Comparison of ENCODE assay signal across 8 cellular contexts in the genomic region with DNA sequence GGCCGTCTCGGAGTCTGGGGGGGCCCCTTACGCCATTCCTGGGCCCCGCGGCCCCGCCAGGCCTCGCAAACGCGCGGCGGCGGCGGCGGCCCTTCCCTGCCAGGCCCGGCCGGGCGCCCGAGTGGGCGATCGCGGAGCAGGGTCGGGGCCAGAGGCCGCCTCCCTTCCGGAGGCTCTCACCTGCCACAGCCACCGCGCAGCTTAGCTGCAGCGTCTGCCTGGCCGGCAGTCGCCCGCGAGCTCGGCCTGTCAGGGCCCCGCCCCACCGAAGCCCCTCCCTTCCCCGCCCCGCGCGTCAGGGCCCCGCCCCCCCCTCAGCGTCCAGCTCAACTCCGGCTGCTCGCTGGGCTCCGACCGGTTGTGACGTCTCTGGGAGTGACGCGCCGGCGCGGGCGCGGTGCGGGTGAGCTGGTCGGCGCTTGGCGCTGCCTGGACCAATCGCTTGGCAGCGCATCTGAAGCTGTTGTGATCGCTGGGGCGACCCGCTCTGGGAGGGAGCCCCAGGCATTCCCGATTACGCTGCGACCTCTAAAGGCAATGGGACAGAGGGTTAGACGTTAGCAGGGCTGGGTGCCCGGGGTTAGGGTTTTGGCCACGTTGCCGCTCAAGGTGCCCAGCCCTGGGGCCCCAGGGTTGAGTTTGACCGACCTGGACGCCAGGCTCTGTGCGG. TPM values are rescaled to one million over a fixed set of nuclear protein-coding genes. Genes with fewer than 3 reads are reported as not detected.
DNase-seq lines count a peak whose midpoint lies in the region; ATAC-seq and TF ChIP-seq lines count a peak whose summit lies in the region.

A gene with protein sequence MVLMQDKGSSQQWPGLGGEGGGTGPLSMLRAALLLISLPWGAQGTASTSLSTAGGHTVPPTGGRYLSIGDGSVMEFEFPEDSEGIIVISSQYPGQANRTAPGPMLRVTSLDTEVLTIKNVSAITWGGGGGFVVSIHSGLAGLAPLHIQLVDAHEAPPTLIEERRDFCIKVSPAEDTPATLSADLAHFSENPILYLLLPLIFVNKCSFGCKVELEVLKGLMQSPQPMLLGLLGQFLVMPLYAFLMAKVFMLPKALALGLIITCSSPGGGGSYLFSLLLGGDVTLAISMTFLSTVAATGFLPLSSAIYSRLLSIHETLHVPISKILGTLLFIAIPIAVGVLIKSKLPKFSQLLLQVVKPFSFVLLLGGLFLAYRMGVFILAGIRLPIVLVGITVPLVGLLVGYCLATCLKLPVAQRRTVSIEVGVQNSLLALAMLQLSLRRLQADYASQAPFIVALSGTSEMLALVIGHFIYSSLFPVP (minus strand): TSS at position 216 of the 670 bp plus-strand sequence. CDS start 1,689 bp downstream, outside the sequence.

- H3K27me3 ChIP-seq in PC-3 (ENCODE audit: low read length) (no peaks in the 10 kb centered on the region), mononuclear cell (ENCODE audit: insufficient read depth, low read length) (no peaks in the 10 kb centered on the region)

- peak within 1 kb of the TSS; percentile 73 for H3K27ac ChIP-seq in PC-3 (ENCODE audit: low read length)
- peak within 1 kb of the TSS; percentile 71 for H3K27ac ChIP-seq in epithelial cell of prostate

- H3K4me2 ChIP-seq in PC-3 (ENCODE audit: low read length): peak within 1 kb of the TSS; percentile 92

- DNase-seq in DMS153 treated with DMSO at 0.1 percent for 48 hours (lab: John Stamatoyannopoulos, UW; ENCODE audit: unreplicated experiment): peak; percentile 74
- peak; percentile 89 for DNase-seq in Jurkat, Clone E6-1 (ENCODE audit: low read depth, low spot score)
- DNase-seq in PC-3: peak; percentile 95
- peak; percentile 89 for DNase-seq in activated T-cell treated with anti-CD3 and anti-CD28 coated beads for 48 hours (ENCODE audit: low read depth)
- DNase-seq in epithelial cell of prostate (ENCODE audit: low read depth, low spot score): no peak
- DNase-seq in stimulated activated CD8-positive, alpha-beta memory T cell treated with anti-CD3 and anti-CD28 coated beads, Interleukin-2, amount 100 ng/mL, for 48 hours (ENCODE audit: low read depth in 2 of 2): peak; percentile 79 to 81

- H2AFZ ChIP-seq in PC-3 (ENCODE audit: low read length): peak within 1 kb of the TSS; percentile 86

- H3K4me1 ChIP-seq in PC-3 (ENCODE audit: insufficient read depth, low read length) (peaks cover 17% of the 10 kb centered on the region), mononuclear cell (ENCODE audit: insufficient read depth, low read length) (peaks cover 26% of the 10 kb centered on the region)

- no peaks in the 10 kb centered on the region for H3K9me3 ChIP-seq in PC-3 (ENCODE audit: low read length)
- no peaks in the 10 kb centered on the region for H3K9me3 ChIP-seq in mononuclear cell (ENCODE audit: low read depth, low read length)

- H3K36me3 ChIP-seq in PC-3 (ENCODE audit: low read depth, low read length): peaks cover 3% of the 10 kb centered on the region; the same call in 1 of the 2 replicates

- peak within 1 kb of the TSS; percentile 66 for H3K4me3 ChIP-seq in Jurkat, Clone E6-1 (ENCODE audit: low read length)
- H3K4me3 ChIP-seq in PC-3 (ENCODE audit: low read length): peak within 1 kb of the TSS; percentile 80
- peak within 1 kb of the TSS; percentile 46 for H3K4me3 ChIP-seq in mononuclear cell (ENCODE audit: low read length)

- BruUV-seq in PC-3 (replicated peaks; lab: Mats Ljungman, UMichigan): no TSS peak

- POLR2A ChIA-PET in PC-3 (lab: Charles Lee; ENCODE audit: unreplicated experiment): interaction anchor here (0.5 to 0.7 kb wide), 8 partner anchors 8 to 596 kb away, joined by 3 to 10 read pairs (median 4); partner anchors contain the start of genes DKC1 and LAGE3

- no peak; the same call in 1 of the 2 replicates for TF ChIP-seq CTCF in PC-3 (conservative IDR thresholded peaks at IDR 0.05; ENCODE audit: low read depth, low read length)

- no peaks in the 10 kb centered on the region for H3K9me2 ChIP-seq in PC-3 (replicated peaks; ENCODE audit: low read length)

- H4K20me1 ChIP-seq in PC-3 (ENCODE audit: low read length): no peaks in the 10 kb centered on the region

- CTCF ChIA-PET in PC-3 (lab: Charles Lee): interaction anchor here (0.6 to 0.9 kb wide), 2 partner anchors 36 to 192 kb away, joined by 3 to 4 read pairs; no protein-coding TSS in a partner anchor

- ATAC-seq in GM21717 (IDR thresholded peaks at IDR 0.05; ENCODE audit: unreplicated experiment) (peak; percentile 76), PC-3 (peak; percentile 86)

- peak within 1 kb of the TSS; percentile 87 for H3K9ac ChIP-seq in PC-3 (ENCODE audit: low read length)

- H3F3A ChIP-seq in PC-3 (ENCODE audit: low read length, unreplicated experiment): no peaks in the 10 kb centered on the region

- intact Hi-C loops in PC-3 (cut with micrococcal nuclease): no loop called here

- H3K79me2 ChIP-seq in PC-3 (ENCODE audit: low read length): peaks cover 34% of the 10 kb centered on the region

RNA-seq across cellular contexts. Expression of the gene that starts here (rescaled TPM):
- 11.9 TPM for polyA plus RNA-seq in Jurkat, Clone E6-1 (2012; ENCODE audit: insufficient read depth, insufficient read length)
- total RNA-seq in PC-3 (2014; rRNA removed) (42.1 and 50.6 TPM in 2 replicates), mononuclear cell (15.0 TPM)
